In genomic region chr4:14855719-14856075, GRCh38 we compare ENCODE assay signal across 15 cellular contexts.
DNase-seq lines count a peak whose midpoint lies in the region; ATAC-seq and TF ChIP-seq lines count a peak whose summit lies in the region.
"Had no signal": no experiment of that assay in that cellular context is flagged by ENCODE, and none has a peak within 500 bp of the region (broad histone marks: within the 10 kb centered on the region; RNA-seq: fewer than 3 reads in every experiment).

No MANE protein-coding gene starts in this region.

- H3K36me3 Mint-ChIP-seq in Calu3 (ENCODE audit: insufficient read depth, unreplicated experiment) = peaks cover 7% of the 10 kb centered on the region

- H3K36me3 ChIP-seq in adrenal gland (replicated peaks in 1 of 2) (no peaks in the 10 kb centered on the region), psoas muscle (ENCODE audit: insufficient read depth in 1 of 2, low read depth in 1 of 2) (no peaks in the 10 kb centered on the region), prostate gland (no peaks in the 10 kb centered on the region)
- H3K36me3 ChIP-seq: SJCRH30 had no signal

- BruUV-seq in Calu3 (replicated peaks; lab: Mats Ljungman, UMichigan) = no TSS peak

- no peaks in the 10 kb centered on the region for H3K27me3 ChIP-seq in adrenal gland
- H3K27me3 ChIP-seq in psoas muscle (ENCODE audit: insufficient read depth in 3 of 3, low read length in 2 of 3) = no peaks in the 10 kb centered on the region
- no peaks in the 10 kb centered on the region for H3K27me3 ChIP-seq in prostate gland (replicated peaks; ENCODE audit: insufficient read depth)
- H3K27me3 ChIP-seq: SJCRH30 had no signal

- CTCF ChIA-PET in Calu3 (lab: Charles Lee) = no interaction called here

- peaks cover 18% of the 10 kb centered on the region for H3K4me1 Mint-ChIP-seq in Calu3 (ENCODE audit: low read depth, unreplicated experiment)

- TF ChIP-seq CTCF in Calu3 (IDR thresholded peaks at IDR 0.05; ENCODE audit: unreplicated experiment) (no peak), adrenal gland (IDR thresholded peaks at IDR 0.05) (no peak), psoas muscle (IDR thresholded peaks at IDR 0.05) (no peak), prostate gland (IDR thresholded peaks at IDR 0.05) (no peak), GM13976 (IDR thresholded peaks at IDR 0.05; ENCODE audit: borderline replicate concordance, control extremely low read depth, extremely low read depth, insufficient read depth, missing control alignments) (no peak)

- DNase-seq in Calu3 (no peak), adrenal gland (no peak), psoas muscle (no peak), prostate gland (ENCODE audit: low spot score) (no peak), GM13976 (ENCODE audit: low spot score) (no peak), kidney glomerular epithelial cell (lab: John Stamatoyannopoulos, UW) (no peak)
- DNase-seq in stimulated activated CD4-positive, alpha-beta T cell treated with anti-CD3 and anti-CD28 coated beads, Interleukin-12 subunit alpha, Interleukin-12 subunit beta, amount 100 ng/mL, for 4 hours = no peak
- DNase-seq: C1 segment of cervical spinal cord, glutamatergic neuron, left ventricle myocardium superior, MM.1S, NCI-H510A, occipital lobe had no signal

- no peak overlapping the region for H3K4me3 Mint-ChIP-seq in Calu3 (ENCODE audit: low read depth, unreplicated experiment)

- in situ Hi-C loops in GM13976 (cut with MboI; ENCODE audit: low sequenced_read_pairs, unreplicated experiment) = no loop called here

- H3K27ac Mint-ChIP-seq in Calu3 (ENCODE audit: unreplicated experiment) = peak overlapping the region; percentile 66

- 84 to 94% (median 90%) methylated on average over 4 of the region's 4 CpGs for WGBS in adrenal gland, 4 donors
- 89 to 94% (median 91%) methylated on average over 4 of the region's 4 CpGs for WGBS in psoas muscle, 3 donors
- 82% methylated on average over 4 of the region's 4 CpGs for WGBS in prostate gland

- TF ChIP-seq POLR2A in adrenal gland (IDR thresholded peaks at IDR 0.05) (no peak), prostate gland (IDR thresholded peaks at IDR 0.05) (no peak)

- no peak overlapping the region for H3K4me3 ChIP-seq in adrenal gland
- no peak overlapping the region for H3K4me3 ChIP-seq in psoas muscle
- H3K4me3 ChIP-seq in prostate gland = no peak overlapping the region
- H3K4me3 ChIP-seq: SJCRH30 had no signal

- intact Hi-C loops in Calu3 (cut with micrococcal nuclease; ENCODE audit: unreplicated experiment) = loop anchor here (5.0 kb wide), 1 partner anchor 128 kb away; no protein-coding TSS in a partner anchor
- intact Hi-C loops in adrenal gland (cut with DNase I) = no loop called here
- intact Hi-C loops in psoas muscle (cut with DNase I) = loop anchor here in 1 of 2 donors (5.0 kb wide), 1 partner anchor 147 kb away; the partner anchor contains the start of gene CPEB2
- intact Hi-C loops in prostate gland (cut with DNase I) = no loop called here

- H3K27ac ChIP-seq in adrenal gland = peak overlapping the region in 4 of 5 donors; percentile 8 to 65 (median 44)
- H3K27ac ChIP-seq in psoas muscle = peak overlapping the region; percentile 68
- H3K27ac ChIP-seq in prostate gland = no peak overlapping the region
- H3K27ac ChIP-seq: SJCRH30 had no signal

- H3K9me3 ChIP-seq in adrenal gland (replicated peaks in 1 of 3) (no peaks in the 10 kb centered on the region), psoas muscle (no peaks in the 10 kb centered on the region), prostate gland (no peaks in the 10 kb centered on the region)
- H3K9me3 ChIP-seq: SJCRH30 had no signal

- no peaks in the 10 kb centered on the region for H3K27me3 Mint-ChIP-seq in Calu3 (ENCODE audit: unreplicated experiment)

- H3K4me1 ChIP-seq in adrenal gland (replicated peaks in 1 of 2) = peaks cover 0 to 15% of the 10 kb centered on the region in 2 donors
- H3K4me1 ChIP-seq in psoas muscle = no peaks in the 10 kb centered on the region
- no peaks in the 10 kb centered on the region for H3K4me1 ChIP-seq in prostate gland (replicated peaks)
- H3K4me1 ChIP-seq: SJCRH30 had no signal

- peaks cover 5% of the 10 kb centered on the region for H3K9me3 Mint-ChIP-seq in Calu3 (ENCODE audit: low read depth, unreplicated experiment)

- ATAC-seq in GM21723 (IDR thresholded peaks at IDR 0.05; ENCODE audit: unreplicated experiment) = peak; percentile 3
- no peak for ATAC-seq in psoas muscle

Comparison
In these comparisons a context has a peak if more than half of its experiments do, and no peak if none do; other contexts are left out.
1. H3K27ac ChIP-seq: peak in adrenal gland (4 of 5) and psoas muscle (single experiment); none in prostate gland (0 of 2).